Comparison of ENCODE assay signal across 11 cellular contexts in genomic region chr3:194512895-194513601, GRCh38. TPM values are rescaled to one million over a fixed set of nuclear protein-coding genes. Genes with fewer than 3 reads are reported as not detected.
A peak's percentile ranks its signal among the peaks of the same experiment; 100 is the strongest.
DNase-seq lines count a peak whose midpoint lies in the region; ATAC-seq and TF ChIP-seq lines count a peak whose summit lies in the region.
"Had no signal": no experiment of that assay in that cellular context is flagged by ENCODE, and none has a peak within 500 bp of the region (broad histone marks: within the 10 kb centered on the region; RNA-seq: fewer than 3 reads in every experiment).

No MANE protein-coding gene starts in this region.

- H3K27me3 Mint-ChIP-seq in type B pancreatic cell = no peaks in the 10 kb centered on the region
- peaks cover 0 to 8% of the 10 kb centered on the region in 2 donors for H3K27me3 Mint-ChIP-seq in natural killer cell treated with Interleukin-12 subunit alpha and Interleukin-12 subunit beta and Interleukin-15 and Interleukin-18, amount 100 ng/mL, for 72 hours

- peak overlapping the region; percentile 7 for H3K27ac Mint-ChIP-seq in type B pancreatic cell
- no peak overlapping the region for H3K27ac Mint-ChIP-seq in natural killer cell treated with Interleukin-12 subunit alpha and Interleukin-12 subunit beta and Interleukin-15 and Interleukin-18, amount 100 ng/mL, for 72 hours
- H3K27ac Mint-ChIP-seq: T-cell had no signal

- no peaks in the 10 kb centered on the region for H3K9me3 Mint-ChIP-seq in type B pancreatic cell
- no peaks in the 10 kb centered on the region for H3K9me3 Mint-ChIP-seq in natural killer cell treated with Interleukin-12 subunit alpha and Interleukin-12 subunit beta and Interleukin-15 and Interleukin-18, amount 100 ng/mL, for 72 hours
- H3K9me3 Mint-ChIP-seq: T-cell had no signal

- no peak for ATAC-seq in HG02970 (IDR thresholded peaks at IDR 0.05; ENCODE audit: low FRiP score, unreplicated experiment)
- ATAC-seq in natural killer cell treated with Interleukin-12 subunit alpha and Interleukin-12 subunit beta and Interleukin-15 and Interleukin-18, amount 100 ng/mL, for 72 hours = no peak
- ATAC-seq: T-cell had no signal

- DNase-seq in NCI-H1092 treated with DMSO at 0.1 percent for 48 hours (lab: John Stamatoyannopoulos, UW) = peak; percentile 32
- DNase-seq in NCI-H1092 (lab: John Stamatoyannopoulos, UW) = no peak
- peak; percentile 79 for DNase-seq in NCI-H526 treated with DMSO at 0.1 percent for 48 hours (lab: John Stamatoyannopoulos, UW)
- peak; percentile 46 for DNase-seq in iPS-NIHi11 (ENCODE audit: low spot score)
- DNase-seq in type B pancreatic cell (ENCODE audit: extremely low spot score, unreplicated experiment) = no peak
- DNase-seq in CD1c-positive myeloid dendritic cell (ENCODE audit: extremely low spot score) = no peak
- DNase-seq in natural killer cell treated with Interleukin-12 subunit alpha and Interleukin-12 subunit beta and Interleukin-15 and Interleukin-18, amount 100 ng/mL, for 72 hours (ENCODE audit: low spot score) = no peak
- DNase-seq: anterior cingulate cortex, left cardiac atrium, T-cell had no signal

- H3K4me3 Mint-ChIP-seq in type B pancreatic cell = no peak overlapping the region
- H3K4me3 Mint-ChIP-seq in natural killer cell treated with Interleukin-12 subunit alpha and Interleukin-12 subunit beta and Interleukin-15 and Interleukin-18, amount 100 ng/mL, for 72 hours = no peak overlapping the region
- H3K4me3 Mint-ChIP-seq: T-cell had no signal

- peaks cover 10% of the 10 kb centered on the region for H3K4me1 Mint-ChIP-seq in type B pancreatic cell (ENCODE audit: unreplicated experiment)
- H3K4me1 Mint-ChIP-seq in natural killer cell treated with Interleukin-12 subunit alpha and Interleukin-12 subunit beta and Interleukin-15 and Interleukin-18, amount 100 ng/mL, for 72 hours (ENCODE audit: low read depth in 2 of 2) = no peaks in the 10 kb centered on the region
- H3K4me1 Mint-ChIP-seq: T-cell had no signal

- TF ChIP-seq CTCF in type B pancreatic cell (conservative IDR thresholded peaks at IDR 0.05) = no peak

- no peaks in the 10 kb centered on the region for H3K36me3 Mint-ChIP-seq in type B pancreatic cell
- H3K36me3 Mint-ChIP-seq in natural killer cell treated with Interleukin-12 subunit alpha and Interleukin-12 subunit beta and Interleukin-15 and Interleukin-18, amount 100 ng/mL, for 72 hours = no peaks in the 10 kb centered on the region
- H3K36me3 Mint-ChIP-seq: T-cell had no signal

RNA-seq across cellular contexts. Expression of gene ATP13A3, which starts 26.2 kb away (rescaled TPM):
- total RNA-seq in type B pancreatic cell (ENCODE audit: low replicate concordance) = 73.8 and 80.3 TPM in 2 replicates
- total RNA-seq in natural killer cell treated with Interleukin-12 subunit alpha and Interleukin-12 subunit beta and Interleukin-15 and Interleukin-18, amount 100 ng/mL, for 72 hours = 100 to 1,000 TPM in 1 of 2 donors, 10 to 100 TPM in 1; 67.6 to 157 TPM

Comparison
In these comparisons a context has a peak if more than half of its experiments do, and no peak if none do; other contexts are left out.
1. DNase-seq: peak in NCI-H1092 treated with DMSO at 0.1 percent for 48 hours (single experiment), NCI-H526 treated with DMSO at 0.1 percent for 48 hours (single experiment) and iPS-NIHi11 (single experiment); none in NCI-H1092 (single experiment), type B pancreatic cell (single experiment), CD1c-positive myeloid dendritic cell (single experiment) and natural killer cell treated with Interleukin-12 subunit alpha and Interleukin-12 subunit beta and Interleukin-15 and Interleukin-18, amount 100 ng/mL, for 72 hours (single experiment).